In the genomic region with DNA sequence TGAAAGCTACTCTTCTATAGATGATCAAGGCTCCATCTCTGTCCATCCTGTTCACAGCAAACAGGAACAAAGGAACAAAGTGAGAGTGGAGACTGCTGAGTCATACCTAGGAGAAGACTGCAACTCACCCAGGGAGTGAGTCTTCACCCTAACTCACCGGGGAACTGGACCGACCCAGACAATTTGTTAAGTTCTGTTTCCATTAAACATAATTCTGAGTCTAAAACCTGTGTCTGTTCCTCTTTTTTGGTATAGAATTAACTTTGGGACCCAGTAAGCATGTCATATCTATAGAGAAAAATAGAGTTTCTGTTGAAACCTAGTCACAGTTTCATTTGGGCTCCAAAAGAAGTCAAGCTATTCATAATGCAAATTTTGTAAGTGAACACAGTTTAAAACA, we compare ENCODE assay signal across 13 cellular contexts. TPM values are rescaled to one million over a fixed set of nuclear protein-coding genes. Genes with fewer than 3 reads are reported as not detected.
A peak's percentile ranks its signal among the peaks of the same experiment; 100 is the strongest.
DNase-seq lines count a peak whose midpoint lies in the region; ATAC-seq and TF ChIP-seq lines count a peak whose summit lies in the region.
"Had no signal": no experiment of that assay in that cellular context is flagged by ENCODE, and none has a peak within 500 bp of the region (broad histone marks: within the 10 kb centered on the region; RNA-seq: fewer than 3 reads in every experiment).

No MANE protein-coding gene starts in this region.

- no peak overlapping the region for H2AK9ac ChIP-seq in IMR-90 (replicated peaks; ENCODE audit: low read depth, low read length, poor library complexity)

- H4K8ac ChIP-seq in IMR-90 (ENCODE audit: low read depth in 2 of 2, low read length in 2 of 2) = peak overlapping the region in 1 of 2 experiments; percentile 23; a peak in 1 of 4 replicates

- dilution Hi-C loops in IMR-90 (cut with HindIII; ENCODE audit: low sequenced_read_pairs, unreplicated experiment) = no loop called here

- 0 out of 2 replicates have a peak overlapping the region, but pooled peaks have one; percentile 7 for H3K14ac ChIP-seq in IMR-90 (replicated peaks; ENCODE audit: low read depth, low read length)

- H2BK120ac ChIP-seq in IMR-90 (ENCODE audit: low read depth, low read length) = peak overlapping the region; percentile 2; the same call in 1 of the 2 replicates

- POLR2A ChIA-PET in IMR-90 (lab: Charles Lee; ENCODE audit: unreplicated experiment) = no interaction called here

- H3K4me3 ChIP-seq in IMR-90 (ENCODE audit: insufficient read depth, low read depth, low read length) = no peak overlapping the region
- H3K4me3 ChIP-seq: psoas muscle had no signal

- no peak for TF ChIP-seq RAD21 in IMR-90 (IDR thresholded peaks at IDR 0.05; ENCODE audit: low read length)

- no peaks in the 10 kb centered on the region for H3K4me1 Mint-ChIP-seq in activated T-helper 2 cell treated with anti-CD3 and anti-CD28 coated beads, Interferon-gamma antibody, Interleukin-2, Interleukin-4, amounts not matched to agents 10 μg/mL and 5 μg/mL and 100 μg/mL, durations not matched to agents 14 hours and 24 hours and 36 hours (ENCODE audit: low read depth)

- TF ChIP-seq POLR2A in IMR-90 (IDR thresholded peaks at IDR 0.05; ENCODE audit: low read depth, low read length) = no peak

- intact Hi-C loops in IMR-90 (cut with micrococcal nuclease) = no loop called here
- intact Hi-C loops in activated T-helper 2 cell treated with anti-CD3 and anti-CD28 coated beads, Interferon-gamma antibody, Interleukin-2, Interleukin-4, amounts not matched to agents 10 μg/mL and 5 μg/mL and 100 μg/mL, durations not matched to agents 14 hours and 24 hours and 36 hours (cut with micrococcal nuclease) = no loop called here
- intact Hi-C loops in head of caudate nucleus (cut with DNase I) = no loop called here

- peaks cover 23% of the 10 kb centered on the region for H3K27me3 Mint-ChIP-seq in activated T-helper 2 cell treated with anti-CD3 and anti-CD28 coated beads, Interferon-gamma antibody, Interleukin-2, Interleukin-4, amounts not matched to agents 10 μg/mL and 5 μg/mL and 100 μg/mL, durations not matched to agents 14 hours and 24 hours and 36 hours (ENCODE audit: low read depth)

- CTCF ChIA-PET in IMR-90 (lab: Yijun Ruan, JAX) = interaction anchor here (0.8 kb wide), 1 partner anchor 37 kb away, joined by 4 read pairs; no protein-coding TSS in a partner anchor

- no TSS peak for BruUV-seq in IMR-90 (replicated peaks; lab: Mats Ljungman, UMichigan)

- peak; percentile 81 for ATAC-seq in GM19035 (IDR thresholded peaks at IDR 0.05; ENCODE audit: unreplicated experiment)
- peak; percentile 70 for ATAC-seq in HG02571 (IDR thresholded peaks at IDR 0.05; ENCODE audit: unreplicated experiment)
- ATAC-seq in IMR-90 (ENCODE audit: low read depth) = peak; percentile 67
- ATAC-seq: psoas muscle had no signal

- peak overlapping the region; percentile 16 for H2BK5ac ChIP-seq in IMR-90 (ENCODE audit: low read depth, low read length, poor library complexity, severe bottlenecking)

- DNase-seq in IMR-90 (peak; percentile 51), iris pigment epithelial cell (ENCODE audit: low read depth) (peak; percentile 65), NK-92 (lab: John Stamatoyannopoulos, UW; ENCODE audit: unreplicated experiment) (no peak), head of caudate nucleus (no peak)
- DNase-seq in activated T-helper 2 cell treated with anti-CD3 and anti-CD28 coated beads, Interferon-gamma antibody, Interleukin-2, Interleukin-4, amounts not matched to agents 10 μg/mL and 5 μg/mL and 100 μg/mL, durations not matched to agents 14 hours and 24 hours and 36 hours (ENCODE audit: low spot score) = no peak
- no peak for DNase-seq in activated CD8-positive, alpha-beta memory T cell treated with anti-CD3 and anti-CD28 coated beads, Interleukin-2, amount 50 U/mL, for 4 hours
- DNase-seq: activated CD4-positive, CD25-positive, alpha-beta regulatory T cell; NCI-H1048; NK-92 treated with Interleukin-12 subunit alpha and Interleukin-12 subunit beta, amount 100 ng/mL, for 24 hours; psoas muscle had no signal

- no peaks in the 10 kb centered on the region; the same call in 1 of the 2 replicates for H3K9me1 ChIP-seq in IMR-90 (ENCODE audit: insufficient read depth, low read length)

- H3K4ac ChIP-seq in IMR-90 (ENCODE audit: low read depth, low read length) = no peak overlapping the region

- peaks cover 33% of the 10 kb centered on the region for H3K36me3 ChIP-seq in IMR-90 (ENCODE audit: control insufficient read depth, insufficient read depth, low read length)

- H3K36me3 Mint-ChIP-seq in activated T-helper 2 cell treated with anti-CD3 and anti-CD28 coated beads, Interferon-gamma antibody, Interleukin-2, Interleukin-4, amounts not matched to agents 10 μg/mL and 5 μg/mL and 100 μg/mL, durations not matched to agents 14 hours and 24 hours and 36 hours (ENCODE audit: low read depth) = no peaks in the 10 kb centered on the region
- H3K36me3 Mint-ChIP-seq: activated naive CD4-positive, alpha-beta T cell treated with anti-CD3 and anti-CD28 coated beads, Interleukin-2, amount 50 U/mL, for 72 hours had no signal

- no peak overlapping the region for H2AFZ ChIP-seq in IMR-90 (replicated peaks; ENCODE audit: low read length, poor library complexity)

- TF ChIP-seq CTCF in IMR-90 (conservative IDR thresholded peaks at IDR 0.05; ENCODE audit: low read depth, low read length) = no peak

- no peak overlapping the region for H3K4me3 Mint-ChIP-seq in activated T-helper 2 cell treated with anti-CD3 and anti-CD28 coated beads, Interferon-gamma antibody, Interleukin-2, Interleukin-4, amounts not matched to agents 10 μg/mL and 5 μg/mL and 100 μg/mL, durations not matched to agents 14 hours and 24 hours and 36 hours (ENCODE audit: low read depth)

- no peak overlapping the region for H2BK15ac ChIP-seq in IMR-90 (ENCODE audit: low read depth, low read length)

- in situ Hi-C loops in IMR-90 (cut with MboI; ENCODE audit: low sequenced_read_pairs) = no loop called here

- H2AK5ac ChIP-seq in IMR-90 (ENCODE audit: low read depth, low read length) = no peak overlapping the region

- H3K27ac ChIP-seq in IMR-90 (ENCODE audit: insufficient read depth, low read length) = no peak overlapping the region
- H3K27ac ChIP-seq: psoas muscle had no signal

- WGBS in IMR-90 (ENCODE audit: extremely low coverage in 2 of 2, insufficient read length in 1 of 2), 2 experiments = no CpG with 5 or more reads among the region's 2 CpGs

- H3K4me1 ChIP-seq in IMR-90 (ENCODE audit: control insufficient read depth, insufficient read depth, low read length) = no peaks in the 10 kb centered on the region
- H3K4me1 ChIP-seq: psoas muscle had no signal

- H3K4me2 ChIP-seq in IMR-90 (ENCODE audit: low read depth, low read length) = no peak overlapping the region

- peaks cover 6 to 9% of the 10 kb centered on the region in 2 experiments; a peak in 2 of 4 replicates for H3K79me1 ChIP-seq in IMR-90 (ENCODE audit: low read depth in 1 of 2, low read length in 2 of 2)

- no peak overlapping the region; the same call in 1 of the 2 replicates for H3K23ac ChIP-seq in IMR-90 (ENCODE audit: low read depth, low read length)

- no peak overlapping the region for H3K27ac Mint-ChIP-seq in activated T-helper 2 cell treated with anti-CD3 and anti-CD28 coated beads, Interferon-gamma antibody, Interleukin-2, Interleukin-4, amounts not matched to agents 10 μg/mL and 5 μg/mL and 100 μg/mL, durations not matched to agents 14 hours and 24 hours and 36 hours
- H3K27ac Mint-ChIP-seq: activated naive CD4-positive, alpha-beta T cell treated with anti-CD3 and anti-CD28 coated beads, Interleukin-2, amount 50 U/mL, for 72 hours had no signal

- H3K9me3 Mint-ChIP-seq in activated T-helper 2 cell treated with anti-CD3 and anti-CD28 coated beads, Interferon-gamma antibody, Interleukin-2, Interleukin-4, amounts not matched to agents 10 μg/mL and 5 μg/mL and 100 μg/mL, durations not matched to agents 14 hours and 24 hours and 36 hours = no peaks in the 10 kb centered on the region
- H3K9me3 Mint-ChIP-seq: activated naive CD4-positive, alpha-beta T cell treated with anti-CD3 and anti-CD28 coated beads, Interleukin-2, amount 50 U/mL, for 72 hours had no signal

- H3K18ac ChIP-seq in IMR-90 (ENCODE audit: low read depth, low read length) = peak overlapping the region; percentile 46

- H4K20me1 ChIP-seq in IMR-90 (ENCODE audit: insufficient read depth, low read length) = no peaks in the 10 kb centered on the region

- H4K5ac ChIP-seq in IMR-90 (ENCODE audit: low read depth, low read length) = peak overlapping the region; percentile 50; the same call in 1 of the 2 replicates

- no peak overlapping the region for H3K9ac ChIP-seq in IMR-90 (ENCODE audit: low read depth, low read length)

- no peaks in the 10 kb centered on the region for H3K27me3 ChIP-seq in IMR-90 (ENCODE audit: control insufficient read depth, insufficient read depth, low read length)

- no peak overlapping the region for H2BK20ac ChIP-seq in IMR-90 (ENCODE audit: low read depth, low read length)

- H3K56ac ChIP-seq in IMR-90 (ENCODE audit: extremely low read depth, insufficient read depth, low read length) = no peak overlapping the region

- H3K9me3 ChIP-seq in IMR-90 (ENCODE audit: control insufficient read depth, insufficient read depth, low read length) = no peaks in the 10 kb centered on the region
- H3K9me3 ChIP-seq: psoas muscle had no signal

- no peak overlapping the region for H4K91ac ChIP-seq in IMR-90 (ENCODE audit: insufficient read depth, low read depth, low read length)

RNA-seq across cellular contexts. Expression of gene CCDC80, which starts 21.6 kb away (rescaled TPM):
- total RNA-seq in IMR-90 (2012; rRNA removed) = 387 and 406 TPM in 2 replicates
- polyA plus RNA-seq in IMR-90 (2012; rRNA removed) = 356 and 418 TPM in 2 replicates
- 155 and 190 TPM in 2 replicates for polyA plus RNA-seq in IMR-90 (2012; cell fraction: cytosol; rRNA removed)
- 44.6 and 106 TPM in 2 replicates for polyA plus RNA-seq in IMR-90 (2012; cell fraction: nucleus; rRNA removed; ENCODE audit: low replicate concordance)
- total RNA-seq in activated T-helper 2 cell treated with anti-CD3 and anti-CD28 coated beads, Interferon-gamma antibody, Interleukin-2, Interleukin-4, amounts not matched to agents 10 μg/mL and 5 μg/mL and 100 μg/mL, durations not matched to agents 14 hours and 24 hours and 36 hours = not detected in 2 replicates

RNA-seq across cellular contexts. Expression of gene SLC35A5, which starts 57.5 kb away (rescaled TPM):
- total RNA-seq in IMR-90 (2012; rRNA removed) = 25.6 and 30.0 TPM in 2 replicates
- 18.5 and 19.5 TPM in 2 replicates for polyA plus RNA-seq in IMR-90 (2012; rRNA removed)
- polyA plus RNA-seq in IMR-90 (2012; cell fraction: cytosol; rRNA removed) = 2.1 and 4.2 TPM in 2 replicates
- 0.88 and 11.3 TPM in 2 replicates for polyA plus RNA-seq in IMR-90 (2012; cell fraction: nucleus; rRNA removed; ENCODE audit: low replicate concordance)
- total RNA-seq in activated T-helper 2 cell treated with anti-CD3 and anti-CD28 coated beads, Interferon-gamma antibody, Interleukin-2, Interleukin-4, amounts not matched to agents 10 μg/mL and 5 μg/mL and 100 μg/mL, durations not matched to agents 14 hours and 24 hours and 36 hours = 12.6 and 17.8 TPM in 2 replicates

RNA-seq across cellular contexts. Expression of gene ATG3, which starts 57.5 kb away (rescaled TPM):
- 30.8 and 70.3 TPM in 2 replicates for total RNA-seq in IMR-90 (2012; rRNA removed)
- 31.7 and 34.2 TPM in 2 replicates for polyA plus RNA-seq in IMR-90 (2012; rRNA removed)
- 12.4 and 16.2 TPM in 2 replicates for polyA plus RNA-seq in IMR-90 (2012; cell fraction: cytosol; rRNA removed)
- 9.7 and 18.0 TPM in 2 replicates for polyA plus RNA-seq in IMR-90 (2012; cell fraction: nucleus; rRNA removed; ENCODE audit: low replicate concordance)
- 61.1 and 61.6 TPM in 2 replicates for total RNA-seq in activated T-helper 2 cell treated with anti-CD3 and anti-CD28 coated beads, Interferon-gamma antibody, Interleukin-2, Interleukin-4, amounts not matched to agents 10 μg/mL and 5 μg/mL and 100 μg/mL, durations not matched to agents 14 hours and 24 hours and 36 hours

Comparison
In these comparisons a context has a peak if more than half of its experiments do, and no peak if none do; other contexts are left out.
1. DNase-seq: peak in IMR-90 (single experiment) and iris pigment epithelial cell (single experiment); none in activated T-helper 2 cell treated with anti-CD3 and anti-CD28 coated beads, Interferon-gamma antibody, Interleukin-2, Interleukin-4, amounts not matched to agents 10 μg/mL and 5 μg/mL and 100 μg/mL, durations not matched to agents 14 hours and 24 hours and 36 hours (single experiment), NK-92 (single experiment), head of caudate nucleus (0 of 42) and activated CD8-positive, alpha-beta memory T cell treated with anti-CD3 and anti-CD28 coated beads, Interleukin-2, amount 50 U/mL, for 4 hours (single experiment).
2. RNA of gene CCDC80, which starts 21.6 kb away (total RNA-seq): 387 to 406 TPM in IMR-90; not detected in activated T-helper 2 cell treated with anti-CD3 and anti-CD28 coated beads, Interferon-gamma antibody, Interleukin-2, Interleukin-4, amounts not matched to agents 10 μg/mL and 5 μg/mL and 100 μg/mL, durations not matched to agents 14 hours and 24 hours and 36 hours; every median in the first group is over 100 times any median in the second.
3. Peak in every context shown above with its lines, with median percentiles within 50 percentile points of each other: ATAC-seq.